In the genomic region with DNA sequence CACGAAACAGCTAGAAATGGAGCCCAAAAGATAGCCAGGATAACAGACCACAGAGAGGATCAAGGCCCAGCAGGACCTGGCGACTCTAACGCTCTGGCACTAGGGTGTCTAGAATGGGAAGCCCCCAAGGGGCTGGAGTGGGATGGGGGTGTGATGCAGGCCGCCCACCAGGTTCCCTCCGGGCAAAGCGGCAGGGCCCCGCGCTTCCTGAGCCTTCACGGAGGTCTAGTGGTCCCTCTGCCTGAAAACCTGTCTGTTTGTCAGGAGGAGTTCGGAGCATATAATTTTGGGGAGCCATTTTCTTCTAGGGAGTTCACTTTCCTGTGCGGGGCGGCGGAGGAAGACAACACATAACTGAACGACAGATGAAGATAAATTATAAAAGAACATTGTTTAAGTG, we compare ENCODE assay signal across 11 cellular contexts. TPM values are rescaled to one million over a fixed set of nuclear protein-coding genes. Genes with fewer than 3 reads are reported as not detected.
DNase-seq lines count a peak whose midpoint lies in the region; ATAC-seq and TF ChIP-seq lines count a peak whose summit lies in the region.
"Had no signal": no experiment of that assay in that cellular context is flagged by ENCODE, and none has a peak within 500 bp of the region (broad histone marks: within the 10 kb centered on the region; RNA-seq: fewer than 3 reads in every experiment).

No MANE protein-coding gene starts in this region.

- H3K27me3 Mint-ChIP-seq in H9 (ENCODE audit: low read depth), result peaks cover 6% of the 10 kb centered on the region
- peaks cover 14% of the 10 kb centered on the region for H3K27me3 Mint-ChIP-seq in activated naive CD8-positive, alpha-beta T cell treated with anti-CD3 and anti-CD28 coated beads, Interleukin-2, amount 10 ng/mL, durations not matched to agents 7 days and 5 days

- peak overlapping the region in 1 of 3 experiments; percentile 71; a peak in 2 of 7 replicates for H3K27ac Mint-ChIP-seq in H9
- H3K27ac Mint-ChIP-seq in activated naive CD8-positive, alpha-beta T cell treated with anti-CD3 and anti-CD28 coated beads, Interleukin-2, amount 10 ng/mL, durations not matched to agents 7 days and 5 days, result no peak overlapping the region

- H3K9me3 Mint-ChIP-seq in H9, result peaks cover 0 to 2% of the 10 kb centered on the region in 2 experiments; a peak in 2 of 5 replicates
- no peaks in the 10 kb centered on the region for H3K9me3 Mint-ChIP-seq in activated naive CD8-positive, alpha-beta T cell treated with anti-CD3 and anti-CD28 coated beads, Interleukin-2, amount 10 ng/mL, durations not matched to agents 7 days and 5 days

- no peak overlapping the region for H2BK15ac ChIP-seq in H9 (ENCODE audit: low read depth, low read length)

- H3K79me2 ChIP-seq in H9 (ENCODE audit: insufficient read depth, low read length), result no peaks in the 10 kb centered on the region

- no peak overlapping the region for H4K5ac ChIP-seq in H9 (ENCODE audit: insufficient read length, low read depth, low read length)

- H2AK5ac ChIP-seq in H9 (ENCODE audit: insufficient read length, low read length), result no peak overlapping the region

- DNase-seq in H9 (no peak), sciatic nerve (ENCODE audit: low spot score) (no peak), NCI-H526 (lab: John Stamatoyannopoulos, UW) (no peak), NK-92 (lab: John Stamatoyannopoulos, UW; ENCODE audit: unreplicated experiment) (no peak), HuH-7 (ENCODE audit: low spot score) (no peak), occipital lobe (lab: John Stamatoyannopoulos, UW) (no peak)
- no peak for DNase-seq in activated naive CD8-positive, alpha-beta T cell treated with anti-CD3 and anti-CD28 coated beads, Interleukin-2, amount 10 ng/mL, durations not matched to agents 7 days and 5 days
- DNase-seq: NCI-H2171 treated with DMSO at 0.1 percent for 48 hours had no signal

- no peak overlapping the region for H4K8ac ChIP-seq in H9 (replicated peaks; ENCODE audit: insufficient read length, low read depth, low read length)

- WGBS in H9 (ENCODE audit: extremely low coverage, insufficient read length, low lambda C conversion rate), result no CpG with 5 or more reads among the region's 14 CpGs

- H3K36me3 Mint-ChIP-seq in H9 (ENCODE audit: insufficient read depth in 1 of 3, low read depth in 3 of 3), result peaks cover 0 to 2% (median 0%) of the 10 kb centered on the region in 3 experiments; a peak in 1 of 7 replicates
- no peaks in the 10 kb centered on the region for H3K36me3 Mint-ChIP-seq in activated naive CD8-positive, alpha-beta T cell treated with anti-CD3 and anti-CD28 coated beads, Interleukin-2, amount 10 ng/mL, durations not matched to agents 7 days and 5 days

- intact Hi-C loops in sciatic nerve (cut with DNase I), result no loop called here

- H3K4me1 ChIP-seq in H9 (ENCODE audit: insufficient read depth, low read length) (no peaks in the 10 kb centered on the region; the same call in 1 of the 2 replicates), iPS-15b (ENCODE audit: control insufficient read depth, insufficient read depth, low read length) (peaks cover 3% of the 10 kb centered on the region)

- peak overlapping the region; percentile 53 for H3K4me2 ChIP-seq in H9 (ENCODE audit: insufficient read depth, insufficient read length, low read length)

- peaks cover 40 to 43% of the 10 kb centered on the region in 2 experiments for H3K4me1 Mint-ChIP-seq in H9
- peaks cover 21% of the 10 kb centered on the region for H3K4me1 Mint-ChIP-seq in activated naive CD8-positive, alpha-beta T cell treated with anti-CD3 and anti-CD28 coated beads, Interleukin-2, amount 10 ng/mL, durations not matched to agents 7 days and 5 days

- no peaks in the 10 kb centered on the region for H3K36me3 ChIP-seq in iPS-15b (ENCODE audit: control insufficient read depth, insufficient read depth, low read length)

- no peaks in the 10 kb centered on the region for H3K27me3 ChIP-seq in H9 (ENCODE audit: insufficient read depth, low read length)
- H3K27me3 ChIP-seq in iPS-15b (ENCODE audit: control insufficient read depth, insufficient read depth, low read length), result peaks cover 2% of the 10 kb centered on the region

- no peak overlapping the region for H2BK12ac ChIP-seq in H9 (ENCODE audit: insufficient read length, low read depth, low read length)

- no peak overlapping the region for H3K27ac ChIP-seq in H9 (ENCODE audit: insufficient read length, low read depth, low read length)

- no peak overlapping the region for H3T11ph ChIP-seq in H9 (ENCODE audit: low read length)

- peak overlapping the region; percentile 9 for H3K18ac ChIP-seq in H9 (ENCODE audit: insufficient read length, low read depth, low read length)

- H3K4me3 ChIP-seq in iPS-15b (ENCODE audit: low read depth, low read length), result peak overlapping the region; percentile 53

- no peak for ATAC-seq in activated naive CD8-positive, alpha-beta T cell treated with anti-CD3 and anti-CD28 coated beads, Interleukin-2, amount 10 ng/mL, durations not matched to agents 7 days and 5 days (ENCODE audit: low read depth)
- peak; percentile 12 for ATAC-seq in sciatic nerve

- no peaks in the 10 kb centered on the region for H3K9me3 ChIP-seq in H9 (ENCODE audit: control insufficient read depth, low read depth, low read length)
- H3K9me3 ChIP-seq in iPS-15b (ENCODE audit: control insufficient read depth, insufficient read depth, low read length), result no peaks in the 10 kb centered on the region

- peak overlapping the region; percentile 63; the same call in 1 of the 2 replicates for H3K14ac ChIP-seq in H9 (ENCODE audit: insufficient read depth, low read length)

- H4K20me1 ChIP-seq in H9 (ENCODE audit: control insufficient read depth, insufficient read depth, insufficient read length), result no peaks in the 10 kb centered on the region

- no peaks in the 10 kb centered on the region for H3K23me2 ChIP-seq in H9 (ENCODE audit: insufficient read length, low read depth, low read length, poor library complexity, severe bottlenecking)

- H2BK120ac ChIP-seq in H9 (ENCODE audit: low read depth, low read length, poor library complexity, severe bottlenecking), result no peak overlapping the region

- POLR2A ChIA-PET in activated naive CD8-positive, alpha-beta T cell treated with anti-CD3 and anti-CD28 coated beads, Interleukin-2, amount 10 ng/mL, durations not matched to agents 7 days and 5 days (lab: Charles Lee), result interaction anchor here (1.1 to 2.1 kb wide), 3 partner anchors 23 to 91 kb away, joined by 3 to 9 read pairs (median 3); no protein-coding TSS in a partner anchor

- H3K23ac ChIP-seq in H9 (ENCODE audit: insufficient read length, low read depth, low read length), result no peak overlapping the region

- H3K4ac ChIP-seq in H9 (ENCODE audit: low read depth, low read length), result no peak overlapping the region

- H3K79me1 ChIP-seq in H9 (ENCODE audit: insufficient read depth, low read depth, low read length, poor library complexity, severe bottlenecking), result no peaks in the 10 kb centered on the region

- no peak overlapping the region for H2BK20ac ChIP-seq in H9 (ENCODE audit: low read depth, low read length, poor library complexity, severe bottlenecking)

- H4K91ac ChIP-seq in H9 (ENCODE audit: insufficient read length, low read depth, low read length), result no peak overlapping the region

- no peak overlapping the region for H2AFZ ChIP-seq in H9 (ENCODE audit: low read length)

- H2BK5ac ChIP-seq in H9 (ENCODE audit: insufficient read length, low read length), result no peak overlapping the region

- H3K9ac ChIP-seq in H9 (ENCODE audit: extremely low read depth, insufficient read length, low read length), result no peak overlapping the region
- H3K9ac ChIP-seq in iPS-15b (ENCODE audit: low read depth, low read length), result no peak overlapping the region

- no peak overlapping the region for H3K56ac ChIP-seq in H9 (ENCODE audit: insufficient read length, low read depth, low read length)

- no peak for TF ChIP-seq CTCF in H9 (conservative IDR thresholded peaks at IDR 0.05)

- peak overlapping the region; percentile 54 to 79 for H3K4me3 Mint-ChIP-seq in H9
- H3K4me3 Mint-ChIP-seq in activated naive CD8-positive, alpha-beta T cell treated with anti-CD3 and anti-CD28 coated beads, Interleukin-2, amount 10 ng/mL, durations not matched to agents 7 days and 5 days, result peak overlapping the region; percentile 55

RNA-seq across cellular contexts. Expression of gene FXYD4, which starts 48.2 kb away (rescaled TPM):
- total RNA-seq in H9 (2021), result not detected in 2 replicates
- not detected for total RNA-seq in activated naive CD8-positive, alpha-beta T cell treated with anti-CD3 and anti-CD28 coated beads, Interleukin-2, amount 10 ng/mL, durations not matched to agents 7 days and 5 days
- not detected for total RNA-seq in sciatic nerve
- total RNA-seq in occipital lobe, result not detected
- total RNA-seq: mononuclear cell, SK-MEL-5 had no signal

RNA-seq across cellular contexts. Expression of gene RASGEF1A, which starts 56.4 kb away (rescaled TPM):
- total RNA-seq in H9 (2021), result 17.6 and 20.0 TPM in 2 replicates
- 1 to 10 TPM; 4.4 to 4.9 TPM for total RNA-seq in activated naive CD8-positive, alpha-beta T cell treated with anti-CD3 and anti-CD28 coated beads, Interleukin-2, amount 10 ng/mL, durations not matched to agents 7 days and 5 days
- 21.7 TPM for total RNA-seq in sciatic nerve
- total RNA-seq in occipital lobe, result 9.7 TPM
